1 cellular context compared by ENCODE assay signal in genomic region chr16:88429387-88430184, GRCh38.
TF ChIP-seq lines count a peak whose summit lies in the region.

No MANE protein-coding gene starts in this region.

TF ChIP-seq in IMR-90, 13 proteins besides CTCF, POLR2A, EP300 and RAD21 (continued from another document):
- TF ChIP-seq ELK1 (IDR thresholded peaks at IDR 0.05; ENCODE audit: borderline replicate concordance, low read depth, low read length), result no peak
